Comparison of ENCODE assay signal across 8 cellular contexts in genomic region chr9:70411930-70412677, GRCh38. TPM values are rescaled to one million over a fixed set of nuclear protein-coding genes. Genes with fewer than 3 reads are reported as not detected.
DNase-seq lines count a peak whose midpoint lies in the region; ATAC-seq, FAIRE-seq and TF ChIP-seq lines count a peak whose summit lies in the region.

No MANE protein-coding gene starts in this region.

- no peaks in the 10 kb centered on the region for H3K9me3 ChIP-seq in tibial nerve

- no peak for TF ChIP-seq CTCF in GM10266 (IDR thresholded peaks at IDR 0.05; ENCODE audit: control insufficient read depth, insufficient read depth, low read depth, missing control alignments)
- no peak for TF ChIP-seq CTCF in tibial nerve (IDR thresholded peaks at IDR 0.05)

- DNase-seq in GM10266 (ENCODE audit: extremely low spot score): peak; percentile 81
- peak; percentile 68 for DNase-seq in RCC 7860 (ENCODE audit: low spot score)
- peak; percentile 54 for DNase-seq in activated gamma-delta T cell treated with Interleukin-2 at 50 U/mL for 16 hours
- peak; percentile 48 to 49 for DNase-seq in frontal cortex (ENCODE audit: low spot score in 2 of 2)
- peak in 37 of 56 donors; percentile 10 to 74 (median 49) for DNase-seq in nucleus accumbens (lab: John Stamatoyannopoulos, UW)
- peak; percentile 60 to 65 for DNase-seq in tibial nerve (ENCODE audit: low spot score in 2 of 2)

- ATAC-seq in HG02798 (IDR thresholded peaks at IDR 0.05; ENCODE audit: poor library complexity, unreplicated experiment) (peak; percentile 21), GM21360 (IDR thresholded peaks at IDR 0.05; ENCODE audit: unreplicated experiment) (no peak)

- no peaks in the 10 kb centered on the region for H3K27me3 ChIP-seq in tibial nerve

- peak in 1 of 2 donors; percentile 50 for TF ChIP-seq POLR2A in tibial nerve (IDR thresholded peaks at IDR 0.05)

- TF ChIP-seq EP300 in tibial nerve (IDR thresholded peaks at IDR 0.05): peak in 1 of 2 donors; percentile 71

- WGBS in tibial nerve, 2 donors: 1% methylated on average over 30 to 34 of the region's 34 CpGs

- FAIRE-seq in RCC 7860 (lab: Jason Lieb, UNC) (peak; percentile 87), frontal cortex (lab: Jason Lieb, UNC) (no peak)

- H3K36me3 ChIP-seq in tibial nerve: peaks cover 0 to 25% (median 0%) of the 10 kb centered on the region in 3 donors

- peak overlapping the region; percentile 100 for H3K27ac ChIP-seq in tibial nerve

- peaks cover 0 to 50% (median 28%) of the 10 kb centered on the region in 4 donors for H3K4me1 ChIP-seq in tibial nerve

- H3K4me3 ChIP-seq in tibial nerve: peak overlapping the region; percentile 90 to 96 (median 95)

RNA-seq across cellular contexts. Expression of gene KLF9, which starts 2.4 kb away (rescaled TPM):
- total RNA-seq in frontal cortex (9.8 TPM), tibial nerve (100 to 1,000 TPM; 286 to 387 (median 351) TPM)

Comparison
In these comparisons a context has a peak if more than half of its experiments do, and no peak if none do; other contexts are left out.
1. RNA of gene KLF9, which starts 2.4 kb away (total RNA-seq): 286 to 387 TPM in tibial nerve; 9.8 TPM in frontal cortex (single experiment); every median in the first group is over 10 times any median in the second.
2. Peak in every context shown above with its lines, with median percentiles within 50 percentile points of each other: DNase-seq.